ENCODE assay signal across 24 cellular contexts in the genomic region with DNA sequence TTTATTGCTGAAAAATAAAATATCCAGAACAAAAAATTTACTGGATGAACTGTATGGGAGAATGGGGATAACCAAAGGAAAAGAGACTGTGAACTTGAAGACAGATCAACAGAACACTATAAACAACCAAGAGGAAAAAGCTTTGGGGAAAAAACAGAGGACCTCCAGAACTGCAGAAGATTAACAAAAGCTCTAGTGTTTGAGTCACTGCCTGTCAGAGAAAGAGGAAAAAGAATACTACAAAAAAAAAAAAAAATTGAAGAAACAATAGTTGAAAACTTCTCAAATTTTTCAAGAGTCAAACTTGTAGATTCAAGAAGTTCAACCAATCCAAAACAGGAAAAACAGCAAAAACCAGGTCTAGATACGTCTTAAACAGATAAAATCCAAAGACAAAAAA. TPM values are rescaled to one million over a fixed set of nuclear protein-coding genes. Genes with fewer than 3 reads are reported as not detected.
"Had no signal": no experiment of that assay in that cellular context is flagged by ENCODE, and none has a peak within 500 bp of the region (broad histone marks: within the 10 kb centered on the region; RNA-seq: fewer than 3 reads in every experiment).

No MANE protein-coding gene starts in this region.

- H3K27ac ChIP-seq: adrenal gland, KMS-11, VCaP had no signal

- H3K27ac Mint-ChIP-seq: activated CD4-positive, alpha-beta memory T cell treated with anti-CD3 and anti-CD28 coated beads for 36 hours; activated CD4-positive, alpha-beta T cell treated with anti-CD3 and anti-CD28 coated beads, Interleukin-2, amount 10 ng/mL, durations not matched to agents 7 days and 5 days; activated naive CD4-positive, alpha-beta T cell treated with anti-CD3 and anti-CD28 coated beads for 36 hours; activated naive CD8-positive, alpha-beta T cell treated with anti-CD3 and anti-CD28 coated beads for 36 hours; activated T-helper 17 cell treated with anti-CD3 and anti-CD28 coated beads, Interleukin-2, amount 50 U/mL, for 72 hours had no signal

- H3K9ac ChIP-seq: KMS-11, SK-N-SH had no signal

- H3K9me2 ChIP-seq: SK-N-SH had no signal

- H3K9me3 Mint-ChIP-seq: activated CD4-positive, alpha-beta memory T cell treated with anti-CD3 and anti-CD28 coated beads for 36 hours; activated CD4-positive, alpha-beta T cell treated with anti-CD3 and anti-CD28 coated beads, Interleukin-2, amount 10 ng/mL, durations not matched to agents 7 days and 5 days; activated naive CD4-positive, alpha-beta T cell treated with anti-CD3 and anti-CD28 coated beads for 36 hours; activated naive CD8-positive, alpha-beta T cell treated with anti-CD3 and anti-CD28 coated beads for 36 hours; activated T-helper 17 cell treated with anti-CD3 and anti-CD28 coated beads, Interleukin-2, amount 50 U/mL, for 72 hours had no signal

- H3K4me3 ChIP-seq: adrenal gland had no signal

- ATAC-seq: activated T-helper 17 cell treated with anti-CD3 and anti-CD28 coated beads, Interleukin-2, amount 50 U/mL, for 72 hours had no signal

- H3K36me3 ChIP-seq: adrenal gland had no signal

- H3K4me2 ChIP-seq: KMS-11, SK-N-SH had no signal

- H3K4me1 Mint-ChIP-seq: activated CD4-positive, alpha-beta T cell treated with anti-CD3 and anti-CD28 coated beads, Interleukin-2, amount 10 ng/mL, durations not matched to agents 7 days and 5 days; activated naive CD8-positive, alpha-beta T cell treated with anti-CD3 and anti-CD28 coated beads for 36 hours; activated T-helper 17 cell treated with anti-CD3 and anti-CD28 coated beads, Interleukin-2, amount 50 U/mL, for 72 hours had no signal

- DNase-seq: activated CD4-positive, alpha-beta memory T cell treated with anti-CD3 and anti-CD28 coated beads for 36 hours; activated CD4-positive, alpha-beta T cell treated with anti-CD3 and anti-CD28 coated beads, Interleukin-2, amount 10 ng/mL, durations not matched to agents 7 days and 5 days; activated CD4-positive, CD25-positive, alpha-beta regulatory T cell; activated gamma-delta T cell; activated naive CD4-positive, alpha-beta T cell treated with anti-CD3 and anti-CD28 coated beads for 36 hours; activated naive CD8-positive, alpha-beta T cell treated with anti-CD3 and anti-CD28 coated beads for 36 hours; activated T-cell treated with anti-CD3 and anti-CD28 coated beads for 4 hours; activated T-cell treated with anti-CD3 and anti-CD28 coated beads, Interleukin-2, amount 50 U/mL, for 48 hours; adrenal gland; anterior cingulate cortex; NCI-H1092; NCI-H1417; NCI-H2029 treated with DMSO at 0.1 percent for 48 hours; NCI-H510A treated with DMSO at 0.1 percent for 48 hours; NCI-H69; NK-92 treated with Interleukin-12 subunit alpha and Interleukin-12 subunit beta, amount 100 ng/mL, for 24 hours; OCI-M1; SK-N-SH; T-helper 1 cell had no signal

- H3K4me3 Mint-ChIP-seq: activated CD4-positive, alpha-beta memory T cell treated with anti-CD3 and anti-CD28 coated beads for 36 hours; activated CD4-positive, alpha-beta T cell treated with anti-CD3 and anti-CD28 coated beads, Interleukin-2, amount 10 ng/mL, durations not matched to agents 7 days and 5 days; activated naive CD4-positive, alpha-beta T cell treated with anti-CD3 and anti-CD28 coated beads for 36 hours; activated naive CD8-positive, alpha-beta T cell treated with anti-CD3 and anti-CD28 coated beads for 36 hours; activated T-helper 17 cell treated with anti-CD3 and anti-CD28 coated beads, Interleukin-2, amount 50 U/mL, for 72 hours had no signal

- H3K36me3 Mint-ChIP-seq: activated CD4-positive, alpha-beta memory T cell treated with anti-CD3 and anti-CD28 coated beads for 36 hours; activated naive CD8-positive, alpha-beta T cell treated with anti-CD3 and anti-CD28 coated beads for 36 hours had no signal

- H3K9me3 ChIP-seq: adrenal gland, SK-N-SH had no signal

RNA-seq across cellular contexts. Expression of a gene that starts 44.3 kb away (rescaled TPM):
- total RNA-seq: activated CD4-positive, alpha-beta T cell treated with anti-CD3 and anti-CD28 coated beads, Interleukin-2, amount 10 ng/mL, durations not matched to agents 7 days and 5 days; activated CD8-positive, alpha-beta memory T cell treated with anti-CD3 and anti-CD28 coated beads for 36 hours; activated naive CD8-positive, alpha-beta T cell treated with anti-CD3 and anti-CD28 coated beads for 36 hours; activated T-helper 17 cell treated with anti-CD3 and anti-CD28 coated beads, Interleukin-2, amount 50 U/mL, for 72 hours; T-helper 2 cell treated with Interferon-gamma antibody and Interleukin-4, amounts not matched to agents 100 ng/mL and 5 ng/mL, for 36 hours had no signal
